In the genomic region with DNA sequence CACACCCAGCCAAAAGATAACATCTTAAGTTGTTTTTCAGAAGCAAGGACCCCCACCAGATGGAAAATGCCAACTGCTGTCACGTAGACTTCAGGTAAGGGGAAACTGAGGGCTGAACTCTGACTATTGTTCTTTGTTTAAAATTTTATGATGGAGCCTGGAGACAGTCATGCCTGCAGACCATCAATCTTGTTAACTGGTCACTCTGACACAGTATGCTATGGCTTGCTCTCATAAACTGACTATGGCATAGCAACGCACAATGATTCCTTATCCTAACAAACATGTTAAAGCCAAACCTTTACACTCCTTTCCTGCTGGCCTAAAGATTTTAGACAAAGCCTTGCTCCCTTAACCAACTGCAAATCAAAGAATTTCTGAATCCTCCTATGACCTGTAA, we compare ENCODE assay signal across 31 cellular contexts.
DNase-seq lines count a peak whose midpoint lies in the region; TF ChIP-seq lines count a peak whose summit lies in the region.
"Had no signal": no experiment of that assay in that cellular context is flagged by ENCODE, and none has a peak within 500 bp of the region (broad histone marks: within the 10 kb centered on the region; RNA-seq: fewer than 3 reads in every experiment).

No MANE protein-coding gene starts in this region.

- H3K27ac ChIP-seq in HEK293 (ENCODE audit: extremely low read depth, low read depth, low read length): no peak overlapping the region; the same call in 1 of the 2 replicates
- H3K27ac ChIP-seq: 22Rv1; A549; BLaER1; BLaER1 treated with 17β-estradiol and CSF1 and Interleukin-3, amounts not matched to agents 10 nM and 100 nM; C4-2B had no signal

- CTCF ChIA-PET in HEK293 (lab: Yijun Ruan, JAX) (interaction anchor here (0.7 kb wide), 1 partner anchor 58 kb away, joined by 3 read pairs; no protein-coding TSS in a partner anchor), HEK293T (lab: Yijun Ruan, JAX) (interaction anchor here (0.6 kb wide), 1 partner anchor 67 kb away, joined by 3 read pairs; no protein-coding TSS in a partner anchor)

- no peaks in the 10 kb centered on the region for H3K36me3 ChIP-seq in HEK293 (ENCODE audit: control insufficient read depth in 2 of 2, insufficient read depth in 1 of 2, low read length in 2 of 2)
- H3K36me3 ChIP-seq: BE2C; BLaER1; BLaER1 treated with 17β-estradiol and CSF1 and Interleukin-3, amounts not matched to agents 10 nM and 100 nM had no signal

- intact Hi-C loops in posterior cingulate gyrus (cut with DNase I): no loop called here

- POLR2A ChIA-PET in HEK293 (lab: Yijun Ruan, JAX): interaction anchor here (0.6 kb wide), 1 partner anchor 17 kb away, joined by 4 read pairs; no protein-coding TSS in a partner anchor
- POLR2A ChIA-PET in HEK293T (lab: Yijun Ruan, JAX): interaction anchor here (0.7 kb wide), 1 partner anchor 42 kb away, joined by 3 read pairs; no protein-coding TSS in a partner anchor

- H3K4me1 ChIP-seq in HEK293 (ENCODE audit: control insufficient read depth, insufficient read depth, low read length): peaks cover 9% of the 10 kb centered on the region
- H3K4me1 ChIP-seq: BE2C; BLaER1; BLaER1 treated with 17β-estradiol and CSF1 and Interleukin-3, amounts not matched to agents 10 nM and 100 nM; Caco-2 had no signal

- DNase-seq in HEK293T (ENCODE audit: extremely low spot score): peak; percentile 27
- peak; percentile 21 for DNase-seq in left kidney (ENCODE audit: low read depth, low spot score)
- DNase-seq in NCI-H1436 treated with DMSO at 0.1 percent for 48 hours (lab: John Stamatoyannopoulos, UW): no peak
- DNase-seq in ecto neural progenitor cell (ENCODE audit: low spot score): no peak
- no peak for DNase-seq in posterior cingulate gyrus
- DNase-seq: 8988T; ACHN; AML-193; BE2C; C1 segment of cervical spinal cord; Caco-2; Calu3; CD4-positive, alpha-beta memory T cell; CD4-positive, alpha-beta T cell; CD4-positive, CD25-positive, alpha-beta regulatory T cell; CD8-positive, alpha-beta memory T cell; CD8-positive, alpha-beta T cell; COR-L47; DMS 273 treated with DMSO at 0.1 percent for 48 hours; DMS153; DMS53; DMS79; DMS79 treated with DMSO at 0.1 percent for 48 hours; DND-41; EL had no signal

- H3K9me3 ChIP-seq in HEK293 (ENCODE audit: control insufficient read depth, insufficient read depth, low read depth, low read length): no peaks in the 10 kb centered on the region
- H3K9me3 ChIP-seq: A549, BE2C, Caco-2 had no signal

- no peak for TF ChIP-seq CTCF in HEK293 (tag by site-specific recombination; IDR thresholded peaks at IDR 0.05)

- no peak overlapping the region for H3K4me3 ChIP-seq in HEK293 (ENCODE audit: low read depth, low read length)
- H3K4me3 ChIP-seq: A549; BLaER1; BLaER1 treated with 17β-estradiol and CSF1 and Interleukin-3, amounts not matched to agents 10 nM and 100 nM had no signal

TF ChIP-seq in HEK293, 187 proteins besides CTCF, POLR2A, EP300 and RAD21:
- no peak for TF ChIP-seq ZNF785 (tag by site-specific recombination; IDR thresholded peaks at IDR 0.05)
- peak; percentile 43; the same call in 1 of the 2 replicates for TF ChIP-seq FEZF1 (tag by site-specific recombination; IDR thresholded peaks at IDR 0.05)
- TF ChIP-seq, protein P1, sequence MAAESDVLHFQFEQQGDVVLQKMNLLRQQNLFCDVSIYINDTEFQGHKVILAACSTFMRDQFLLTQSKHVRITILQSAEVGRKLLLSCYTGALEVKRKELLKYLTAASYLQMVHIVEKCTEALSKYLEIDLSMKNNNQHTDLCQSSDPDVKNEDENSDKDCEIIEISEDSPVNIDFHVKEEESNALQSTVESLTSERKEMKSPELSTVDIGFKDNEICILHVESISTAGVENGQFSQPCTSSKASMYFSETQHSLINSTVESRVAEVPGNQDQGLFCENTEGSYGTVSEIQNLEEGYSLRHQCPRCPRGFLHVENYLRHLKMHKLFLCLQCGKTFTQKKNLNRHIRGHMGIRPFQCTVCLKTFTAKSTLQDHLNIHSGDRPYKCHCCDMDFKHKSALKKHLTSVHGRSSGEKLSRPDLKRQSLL (tag by site-specific recombination; IDR thresholded peaks at IDR 0.05): 0 out of 2 replicates have a peak, but pooled peaks have one; percentile 10

TF ChIP-seq in HEK293T, 16 proteins besides CTCF, POLR2A, EP300 and RAD21:
- TF ChIP-seq ARNT (IDR thresholded peaks at IDR 0.05) (peak; percentile 54; the same call in 1 of the 2 replicates), CTBP1 (IDR thresholded peaks at IDR 0.05; ENCODE audit: borderline replicate concordance) (no peak), ELF4 (IDR thresholded peaks at IDR 0.05) (no peak)
- TF ChIP-seq, protein P2, sequence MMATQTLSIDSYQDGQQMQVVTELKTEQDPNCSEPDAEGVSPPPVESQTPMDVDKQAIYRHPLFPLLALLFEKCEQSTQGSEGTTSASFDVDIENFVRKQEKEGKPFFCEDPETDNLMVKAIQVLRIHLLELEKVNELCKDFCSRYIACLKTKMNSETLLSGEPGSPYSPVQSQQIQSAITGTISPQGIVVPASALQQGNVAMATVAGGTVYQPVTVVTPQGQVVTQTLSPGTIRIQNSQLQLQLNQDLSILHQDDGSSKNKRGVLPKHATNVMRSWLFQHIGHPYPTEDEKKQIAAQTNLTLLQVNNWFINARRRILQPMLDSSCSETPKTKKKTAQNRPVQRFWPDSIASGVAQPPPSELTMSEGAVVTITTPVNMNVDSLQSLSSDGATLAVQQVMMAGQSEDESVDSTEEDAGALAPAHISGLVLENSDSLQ (IDR thresholded peaks at IDR 0.05): peak; percentile 95

Comparison
In these comparisons a context has a peak if more than half of its experiments do, and no peak if none do; other contexts are left out.
1. DNase-seq: peak in HEK293T (single experiment) and left kidney (single experiment); none in NCI-H1436 treated with DMSO at 0.1 percent for 48 hours (single experiment), ecto neural progenitor cell (single experiment) and posterior cingulate gyrus (0 of 10).